8 cellular contexts compared by ENCODE assay signal in the genomic region with DNA sequence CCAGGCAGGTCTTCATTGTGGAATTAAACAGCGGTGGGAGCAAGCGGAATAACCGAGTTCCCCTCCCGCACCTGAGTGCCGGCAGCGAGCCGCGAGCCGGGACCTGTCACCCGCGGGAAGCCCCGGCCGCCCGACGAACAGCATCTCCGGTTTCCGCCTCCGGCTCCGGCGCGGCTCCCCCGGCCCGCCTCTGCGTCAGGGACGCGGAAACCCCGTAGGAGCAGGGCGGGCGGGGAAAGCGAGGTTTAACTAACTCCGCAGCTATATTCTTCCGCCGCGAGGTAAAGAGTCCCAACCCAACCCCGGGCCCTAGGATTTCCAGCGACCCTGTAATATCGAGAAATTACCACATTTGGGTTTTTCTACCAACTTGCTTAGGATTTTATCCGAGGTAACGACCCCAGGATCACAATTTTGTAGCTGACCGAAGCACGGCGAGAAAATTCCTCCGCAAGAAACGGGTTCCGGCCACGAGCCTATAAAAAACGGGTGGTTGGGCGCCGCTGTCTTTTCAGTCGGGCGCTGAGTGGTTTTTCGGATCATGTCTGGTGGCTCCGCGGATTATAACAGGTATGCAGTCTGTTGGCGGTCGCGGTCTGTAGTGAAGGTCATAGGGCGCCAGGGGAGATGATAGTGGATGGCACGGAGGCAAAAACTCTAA.
DNase-seq lines count a peak whose midpoint lies in the region; ATAC-seq lines count a peak whose summit lies in the region.

A gene (plus strand): TSS at position 508 of the 661 bp plus-strand sequence. CDS start 34 bp downstream, at position 542.

- H3K4me1 Mint-ChIP-seq in memory B cell = peaks cover 36% of the 10 kb centered on the region

- peaks cover 34% of the 10 kb centered on the region for H3K36me3 Mint-ChIP-seq in memory B cell

- H3K9me3 Mint-ChIP-seq in memory B cell = no peaks in the 10 kb centered on the region

- peak within 1 kb of the TSS; percentile 99 for H3K9ac ChIP-seq in HUES48 (ENCODE audit: low read depth, low read length)

- no peaks in the 10 kb centered on the region for H3K27me3 Mint-ChIP-seq in memory B cell

- H3K4me3 Mint-ChIP-seq in memory B cell = peak within 1 kb of the TSS; percentile 91

- peak within 1 kb of the TSS; percentile 99 for H3K27ac ChIP-seq in HUES48 (ENCODE audit: low read depth, low read length)
- peak within 1 kb of the TSS; percentile 98 for H3K27ac ChIP-seq in effector memory CD4-positive, alpha-beta T cell (ENCODE audit: insufficient read depth, low read length, poor library complexity, severe bottlenecking)

- no peaks in the 10 kb centered on the region; the same call in 1 of the 2 replicates for H3K9me3 ChIP-seq in HUES48 (ENCODE audit: control insufficient read depth, insufficient read depth, low read length)
- no peaks in the 10 kb centered on the region for H3K9me3 ChIP-seq in effector memory CD4-positive, alpha-beta T cell (ENCODE audit: control insufficient read depth, low read length)

- H3K4me1 ChIP-seq in HUES48 (ENCODE audit: control insufficient read depth, insufficient read depth, low read length) = peaks cover 16% of the 10 kb centered on the region; the same call in 1 of the 2 replicates
- peaks cover 29% of the 10 kb centered on the region for H3K4me1 ChIP-seq in effector memory CD4-positive, alpha-beta T cell (ENCODE audit: control insufficient read depth, insufficient read depth, low read length, poor library complexity, severe bottlenecking)

- H3K27ac Mint-ChIP-seq in memory B cell = peak within 1 kb of the TSS; percentile 97

- H3K4me3 ChIP-seq in HUES48 (ENCODE audit: low read depth, low read length) = peak within 1 kb of the TSS; percentile 90
- H3K4me3 ChIP-seq in effector memory CD4-positive, alpha-beta T cell (ENCODE audit: insufficient read depth, low read depth, low read length, poor library complexity, severe bottlenecking) = peak within 1 kb of the TSS; percentile 97

- H3K27me3 ChIP-seq in HUES48 (ENCODE audit: control insufficient read depth, insufficient read depth, low read length) = no peaks in the 10 kb centered on the region
- no peaks in the 10 kb centered on the region for H3K27me3 ChIP-seq in effector memory CD4-positive, alpha-beta T cell (replicated peaks; ENCODE audit: control insufficient read depth, insufficient read depth, low read length, poor library complexity, severe bottlenecking)

- H3K36me3 ChIP-seq in HUES48 (ENCODE audit: control insufficient read depth, insufficient read depth, low read length) = peaks cover 45% of the 10 kb centered on the region
- peaks cover 39% of the 10 kb centered on the region for H3K36me3 ChIP-seq in effector memory CD4-positive, alpha-beta T cell (ENCODE audit: control insufficient read depth, insufficient read depth, low read length)

- ATAC-seq in GM21381 (IDR thresholded peaks at IDR 0.05; ENCODE audit: unreplicated experiment) (peak; percentile 55), memory B cell (ENCODE audit: low read depth) (peak; percentile 75)

- DNase-seq in COLO668 (lab: John Stamatoyannopoulos, UW; ENCODE audit: unreplicated experiment) (peak; percentile 89), NOMO-1 treated with dmso at 0.1 percent for 144 hours (lab: John Stamatoyannopoulos, UW; ENCODE audit: unreplicated experiment) (peak; percentile 77), memory B cell (ENCODE audit: low spot score in 2 of 2) (peak; percentile 92 to 93)
- peak; percentile 86 to 97 (median 92) for DNase-seq in activated CD8-positive, alpha-beta memory T cell treated with anti-CD3 and anti-CD28 coated beads for 48 hours (ENCODE audit: low read depth in 2 of 3, low spot score in 2 of 3)
- DNase-seq in effector memory CD4-positive, alpha-beta T cell = peak; percentile 86 to 89 (median 88)
- peak; percentile 82 to 86 (median 83) for DNase-seq in stimulated activated CD4-positive, alpha-beta T cell treated with anti-CD3 and anti-CD28 coated beads, TNF-alpha, amount 100 ng/mL, for 48 hours (ENCODE audit: low read depth in 3 of 3)

Comparison
In these comparisons a context has a peak if more than half of its experiments do, and no peak if none do; other contexts are left out.
1. Peak in every context shown above with its lines: DNase-seq, ATAC-seq, H3K4me3 ChIP-seq and H3K27ac ChIP-seq.